In genomic region chr17:37490022-37490587, GRCh38 we compare ENCODE assay signal across 8 cellular contexts. TPM values are rescaled to one million over a fixed set of nuclear protein-coding genes. Genes with fewer than 3 reads are reported as not detected.
DNase-seq lines count a peak whose midpoint lies in the region; ATAC-seq and TF ChIP-seq lines count a peak whose summit lies in the region.

No MANE protein-coding gene starts in this region.

- H3K9ac ChIP-seq in Karpas-422 (ENCODE audit: low read length) (peak overlapping the region; percentile 75), iPS-18a (ENCODE audit: low read length) (peak overlapping the region; percentile 44)

- H3K4me1 ChIP-seq in Karpas-422 (ENCODE audit: low read length) (peaks cover 36% of the 10 kb centered on the region), iPS-18a (ENCODE audit: control insufficient read depth, low read depth, low read length) (peaks cover 38% of the 10 kb centered on the region)

- no peak overlapping the region for H3K27ac ChIP-seq in Karpas-422 (ENCODE audit: low read length)
- H3K27ac ChIP-seq in iPS-18a (ENCODE audit: low read length) = no peak overlapping the region
- H3K27ac ChIP-seq in skin epidermis = peak overlapping the region; percentile 81 to 99 (median 91)

- in situ Hi-C loops in astrocyte of the cerebellum (cut with HindIII; ENCODE audit: low sequenced_read_pairs) = no loop called here

- H3K4me3 ChIP-seq in Karpas-422 (ENCODE audit: low read length) (peak overlapping the region; percentile 82), astrocyte of the cerebellum (ENCODE audit: low read depth, low read length) (peak overlapping the region; percentile 78), iPS-18a (ENCODE audit: low read length) (peak overlapping the region; percentile 78), skin epidermis (peak overlapping the region; percentile 56 to 84 (median 76))

- H3K27me3 ChIP-seq in Karpas-422 (ENCODE audit: low read length) (no peaks in the 10 kb centered on the region), iPS-18a (ENCODE audit: control insufficient read depth, insufficient read depth, low read length) (peaks cover 26% of the 10 kb centered on the region)

- ATAC-seq in GM21529 (IDR thresholded peaks at IDR 0.05; ENCODE audit: unreplicated experiment) (peak; percentile 55), GM18858 (IDR thresholded peaks at IDR 0.05; ENCODE audit: unreplicated experiment) (no peak)

- H3K9me2 ChIP-seq in Karpas-422 (replicated peaks; ENCODE audit: insufficient read depth, low read length) = no peaks in the 10 kb centered on the region

- no peaks in the 10 kb centered on the region; the same call in 1 of the 2 replicates for H3K79me2 ChIP-seq in Karpas-422 (ENCODE audit: low read length)

- H3K9me3 ChIP-seq in Karpas-422 (ENCODE audit: low read length) = no peaks in the 10 kb centered on the region
- no peaks in the 10 kb centered on the region for H3K9me3 ChIP-seq in iPS-18a (ENCODE audit: control insufficient read depth, low read depth, low read length)

- H2AFZ ChIP-seq in Karpas-422 (ENCODE audit: low read length) = peak overlapping the region; percentile 60; the same call in 1 of the 2 replicates

- H3K4me2 ChIP-seq in Karpas-422 (ENCODE audit: low read depth, low read length, poor library complexity, severe bottlenecking) = peak overlapping the region; percentile 84

- TF ChIP-seq CTCF in astrocyte of the cerebellum (IDR thresholded peaks at IDR 0.05; ENCODE audit: low read depth, low read length, missing control alignments) = no peak

- H3K36me3 ChIP-seq in Karpas-422 (ENCODE audit: insufficient read depth, low read length) = no peaks in the 10 kb centered on the region
- H3K36me3 ChIP-seq in iPS-18a (ENCODE audit: control insufficient read depth, low read depth, low read length) = no peaks in the 10 kb centered on the region

- peaks cover 23% of the 10 kb centered on the region for H4K20me1 ChIP-seq in Karpas-422 (ENCODE audit: insufficient read depth, low read depth, low read length)

- peak; percentile 80 for DNase-seq in EL
- DNase-seq in Karpas-422 = peak; percentile 87
- peak; percentile 30 for DNase-seq in T1000 (lab: John Stamatoyannopoulos, UW)
- DNase-seq in astrocyte of the cerebellum (ENCODE audit: low read depth) = no peak

RNA-seq across cellular contexts. Expression of gene DUSP14, which starts 0.4 kb away (rescaled TPM):
- 12.2 and 17.8 TPM in 2 replicates for total RNA-seq in Karpas-422 (2014; rRNA removed; shearing (Covaris generic); ENCODE audit: low replicate concordance)

Comparison
In these comparisons a context has a peak if more than half of its experiments do, and no peak if none do; other contexts are left out.
1. H3K27ac ChIP-seq: peak in skin epidermis (21 of 21); none in Karpas-422 (single experiment) and iPS-18a (single experiment).
2. Peak in every context shown above with its lines, with median percentiles within 50 percentile points of each other: H3K4me3 ChIP-seq.